In genomic region chr4:8739357-8739756, GRCh38 we compare ENCODE assay signal across 17 cellular contexts.
"Had no signal": no experiment of that assay in that cellular context is flagged by ENCODE, and none has a peak within 500 bp of the region (broad histone marks: within the 10 kb centered on the region; RNA-seq: fewer than 3 reads in every experiment).

No MANE protein-coding gene starts in this region.

- H3K27ac ChIP-seq: gastrocnemius medialis, thoracic aorta, uterus had no signal

- H3K27me3 ChIP-seq: uterus had no signal

- H3K4me3 ChIP-seq: gastrocnemius medialis, thoracic aorta, uterus had no signal

- H3K27me3 Mint-ChIP-seq: activated B cell treated with CpG ODN at 0.5 μM for 24 hours; stimulated activated naive CD8-positive, alpha-beta T cell treated with anti-CD3 and anti-CD28 coated beads, Interleukin-15, Interleukin-2, amounts not matched to agents 100 ng/mL and 50 ng/mL, for 24 hours had no signal

- H3K27ac Mint-ChIP-seq: activated B cell treated with CpG ODN at 0.5 μM for 24 hours; activated CD8-positive, alpha-beta T cell treated with anti-CD3 and anti-CD28 coated beads, Interleukin-2, amount 10 ng/mL, durations not matched to agents 7 days and 5 days; activated naive CD8-positive, alpha-beta T cell; memory B cell; natural killer cell; stimulated activated naive CD8-positive, alpha-beta T cell treated with anti-CD3 and anti-CD28 coated beads, Interleukin-15, Interleukin-2, amounts not matched to agents 100 ng/mL and 50 ng/mL, for 24 hours; T-cell had no signal

- H3K36me3 Mint-ChIP-seq: activated naive CD8-positive, alpha-beta T cell; memory B cell; natural killer cell; T-cell had no signal

- H3K9me3 ChIP-seq: gastrocnemius medialis, thoracic aorta, uterus had no signal

- H3K4me3 Mint-ChIP-seq: activated B cell treated with CpG ODN at 0.5 μM for 24 hours; activated CD8-positive, alpha-beta T cell treated with anti-CD3 and anti-CD28 coated beads, Interleukin-2, amount 10 ng/mL, durations not matched to agents 7 days and 5 days; activated naive CD8-positive, alpha-beta T cell; memory B cell; natural killer cell; stimulated activated naive CD8-positive, alpha-beta T cell treated with anti-CD3 and anti-CD28 coated beads, Interleukin-15, Interleukin-2, amounts not matched to agents 100 ng/mL and 50 ng/mL, for 24 hours; T-cell had no signal

- H3K4me1 Mint-ChIP-seq: activated B cell treated with CpG ODN at 0.5 μM for 24 hours, memory B cell, natural killer cell, T-cell had no signal

- H3K36me3 ChIP-seq: gastrocnemius medialis, thoracic aorta, uterus had no signal

- ATAC-seq: activated CD8-positive, alpha-beta T cell treated with anti-CD3 and anti-CD28 coated beads, Interleukin-2, amount 10 ng/mL, durations not matched to agents 7 days and 5 days; gastrocnemius medialis; natural killer cell; T-cell had no signal

- H3K4me1 ChIP-seq: gastrocnemius medialis, uterus had no signal

- DNase-seq: activated B cell treated with CpG ODN at 0.5 μM for 24 hours; activated effector memory CD4-positive, alpha-beta T cell treated with Interleukin-2 at 50 U/mL for 16 hours; activated naive CD4-positive, alpha-beta T cell treated with Interleukin-2 at 50 U/mL for 16 hours; dermis blood vessel endothelial cell; effector CD8-positive, alpha-beta T cell; gastrocnemius medialis; glutamatergic neuron; natural killer cell; stimulated activated CD4-positive, alpha-beta T cell treated with anti-CD3 and anti-CD28 coated beads, Interleukin-2, amount 100 ng/mL, for 48 hours; T-cell; trophoblast cell; uterus had no signal
